ENCODE assay signal across 24 cellular contexts in the genomic region with DNA sequence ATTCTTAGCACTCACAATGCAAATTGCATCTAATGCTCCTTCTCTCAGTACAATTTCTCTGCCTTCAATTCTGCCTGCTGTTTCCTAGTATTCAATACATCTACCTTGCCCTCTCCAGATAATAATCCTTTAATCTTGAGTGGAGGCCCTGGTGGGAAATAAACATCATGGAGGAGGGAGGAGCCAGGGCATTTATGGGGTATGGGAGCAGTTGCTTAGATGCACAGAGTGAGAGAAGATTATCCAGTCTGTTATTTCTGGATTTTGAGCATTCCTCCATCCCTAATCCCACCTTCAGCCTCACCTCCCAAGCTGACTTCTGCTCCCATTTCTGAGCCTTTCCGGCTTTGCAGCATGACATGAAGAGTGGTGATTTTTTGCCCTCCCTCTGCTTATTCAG.
"Had no signal": no experiment of that assay in that cellular context is flagged by ENCODE, and none has a peak within 500 bp of the region (broad histone marks: within the 10 kb centered on the region; RNA-seq: fewer than 3 reads in every experiment).

No MANE protein-coding gene starts in this region.

- FAIRE-seq: small intestine had no signal

- DNase-seq: activated CD4-positive, alpha-beta T cell treated with anti-CD3 and anti-CD28 coated beads, Interleukin-2, amount 10 ng/mL, durations not matched to agents 7 days and 5 days; activated CD8-positive, alpha-beta memory T cell treated with anti-CD3 and anti-CD28 coated beads, Interleukin-2, amount 50 U/mL, for 48 hours; activated gamma-delta T cell; activated T-cell treated with anti-CD3 and anti-CD28 coated beads, Interleukin-2, amount 50 U/mL, for 72 hours; amniotic stem cell; effector memory CD4-positive, alpha-beta T cell; kidney glomerular epithelial cell; left ventricle myocardium superior; mucosa of descending colon; naive thymus-derived CD8-positive, alpha-beta T cell; small intestine; stimulated activated CD4-positive, alpha-beta T cell treated with anti-CD3 and anti-CD28 coated beads, Interleukin-4, amount 100 ng/mL, for 4 hours; stimulated activated CD8-positive, alpha-beta memory T cell treated with anti-CD3 and anti-CD28 coated beads, Interleukin-4, amount 100 ng/mL, for 48 hours; stimulated activated naive CD4-positive, alpha-beta T cell treated with Interleukin-2 at 50 U/mL for 16 hours; substantia nigra; uterus had no signal

- H3K9me3 Mint-ChIP-seq: central memory CD8-positive, alpha-beta T cell; dendritic cell treated with granulocyte-macrophage colony-stimulating factor and Interleukin-4, amounts not matched to agents 40 ng/mL and 50 ng/mL, for 4 days had no signal

- H3K36me3 Mint-ChIP-seq: activated naive CD8-positive, alpha-beta T cell; brain; naive thymus-derived CD8-positive, alpha-beta T cell had no signal

- H3K27ac Mint-ChIP-seq: activated CD4-positive, alpha-beta T cell treated with anti-CD3 and anti-CD28 coated beads, Interleukin-2, amount 10 ng/mL, durations not matched to agents 7 days and 5 days; activated naive CD8-positive, alpha-beta T cell; activated T-cell treated with anti-CD3 and anti-CD28 coated beads, Interleukin-2, amount 50 U/mL, for 72 hours; brain; dendritic cell treated with granulocyte-macrophage colony-stimulating factor and Interleukin-4, amounts not matched to agents 40 ng/mL and 50 ng/mL, for 4 days; memory B cell had no signal

- H3K36me3 ChIP-seq: right atrium auricular region, tibial nerve, uterus had no signal

- H3K9me3 ChIP-seq: mucosa of descending colon, right atrium auricular region, tibial nerve, uterus had no signal

- H3K4me1 Mint-ChIP-seq: activated CD4-positive, alpha-beta T cell treated with anti-CD3 and anti-CD28 coated beads, Interleukin-2, amount 10 ng/mL, durations not matched to agents 7 days and 5 days; brain; memory B cell; naive thymus-derived CD8-positive, alpha-beta T cell had no signal

- H3K4me3 Mint-ChIP-seq: activated CD4-positive, alpha-beta T cell treated with anti-CD3 and anti-CD28 coated beads, Interleukin-2, amount 10 ng/mL, durations not matched to agents 7 days and 5 days; activated naive CD8-positive, alpha-beta T cell; activated T-cell treated with anti-CD3 and anti-CD28 coated beads, Interleukin-2, amount 50 U/mL, for 72 hours; brain; central memory CD8-positive, alpha-beta T cell; dendritic cell treated with granulocyte-macrophage colony-stimulating factor and Interleukin-4, amounts not matched to agents 40 ng/mL and 50 ng/mL, for 4 days; memory B cell; naive thymus-derived CD8-positive, alpha-beta T cell had no signal

- H3K4me3 ChIP-seq: mucosa of descending colon, right atrium auricular region, tibial nerve, uterus had no signal

- H3K27me3 ChIP-seq: foreskin keratinocyte, right atrium auricular region, tibial nerve, uterus had no signal

- H3K4me1 ChIP-seq: foreskin keratinocyte, right atrium auricular region, tibial nerve, uterus had no signal

- ATAC-seq: activated T-cell treated with anti-CD3 and anti-CD28 coated beads, Interleukin-2, amount 50 U/mL, for 72 hours; foreskin keratinocyte; left ventricle myocardium superior; mucosa of descending colon; naive thymus-derived CD8-positive, alpha-beta T cell had no signal

- H3K27me3 Mint-ChIP-seq: brain; dendritic cell treated with granulocyte-macrophage colony-stimulating factor and Interleukin-4, amounts not matched to agents 40 ng/mL and 50 ng/mL, for 4 days; memory B cell had no signal

- H3K27ac ChIP-seq: foreskin keratinocyte, right atrium auricular region, tibial nerve, uterus had no signal
